In genomic region chr1:32337855-32338636, GRCh38 we compare ENCODE assay signal across 8 cellular contexts. TPM values are rescaled to one million over a fixed set of nuclear protein-coding genes. Genes with fewer than 3 reads are reported as not detected.
DNase-seq lines count a peak whose midpoint lies in the region; ATAC-seq, FAIRE-seq and TF ChIP-seq lines count a peak whose summit lies in the region.

No MANE protein-coding gene starts in this region.

- H3K79me1 ChIP-seq in H1 (ENCODE audit: low read depth, low read length) = peaks cover 2% of the 10 kb centered on the region; the same call in 1 of the 2 replicates

- H3K4me2 ChIP-seq in OCI-LY3 (ENCODE audit: low read length) (peak overlapping the region; percentile 94), H1 (ENCODE audit: insufficient read depth in 1 of 2, low read depth in 2 of 2, low read length in 2 of 2) (no peak overlapping the region)

- no peak overlapping the region; the same call in 1 of the 2 replicates for H3K18ac ChIP-seq in H1 (ENCODE audit: extremely low read depth, low read length)

- H3K36me3 ChIP-seq in OCI-LY3 (replicated peaks; ENCODE audit: low read depth, low read length) (no peaks in the 10 kb centered on the region), H1 (ENCODE audit: control insufficient read depth in 2 of 4, insufficient read depth in 4 of 4, low read length in 3 of 4) (peaks cover 4 to 19% (median 7%) of the 10 kb centered on the region in 4 experiments; a peak in 5 of 8 replicates)

- no peak overlapping the region for H4K5ac ChIP-seq in H1 (ENCODE audit: insufficient read length, low read depth, low read length)

- DNase-seq in H1 (ENCODE audit: low read depth in 1 of 2, low spot score in 2 of 2) (no peak), pons (ENCODE audit: low spot score) (peak; percentile 96), NCI-H128 (lab: John Stamatoyannopoulos, UW; ENCODE audit: unreplicated experiment) (no peak)
- no peak for DNase-seq in stimulated activated CD4-positive, alpha-beta T cell treated with anti-CD3 and anti-CD28 coated beads, Interleukin-12 subunit alpha, Interleukin-12 subunit beta, amount 100 ng/mL, for 4 hours

- H4K8ac ChIP-seq in H1 (ENCODE audit: extremely low read depth, insufficient read depth, low read length) = no peak overlapping the region

- H3K56ac ChIP-seq in H1 (replicated peaks; ENCODE audit: insufficient read length, low read depth, low read length) = no peak overlapping the region

- peak overlapping the region; percentile 37; the same call in 1 of the 2 replicates for H3K4me3 ChIP-seq in OCI-LY3 (ENCODE audit: low read length)
- H3K4me3 ChIP-seq in H1 (ENCODE audit: extremely low read depth in 1 of 4, insufficient read depth in 2 of 4, low read depth in 3 of 4, low read length in 4 of 4) = no peak overlapping the region

- TF ChIP-seq POLR2A in H1 (IDR thresholded peaks at IDR 0.05; ENCODE audit: control extremely low read depth in 1 of 2, low read depth in 2 of 2, low read length in 2 of 2) = no peak

- H3K23me2 ChIP-seq in H1 (ENCODE audit: low read depth, low read length) = peaks cover 10% of the 10 kb centered on the region; the same call in 1 of the 2 replicates

- no peak for FAIRE-seq in H1 (lab: Jason Lieb, UNC)

- H3K9ac ChIP-seq in OCI-LY3 (ENCODE audit: low read length) (no peak overlapping the region), H1 (replicated peaks in 1 of 4; ENCODE audit: extremely low read depth in 1 of 4, low read depth in 3 of 4, low read length in 3 of 4) (no peak overlapping the region)

- H3K27me3 ChIP-seq in OCI-LY3 (ENCODE audit: low read depth, low read length) = no peaks in the 10 kb centered on the region; the same call in 1 of the 2 replicates
- H3K27me3 ChIP-seq in H1 (replicated peaks in 1 of 4; ENCODE audit: control insufficient read depth in 3 of 4, extremely low read depth in 1 of 4, insufficient read depth in 3 of 4, low read length in 3 of 4) = peaks cover 0 to 7% (median 2%) of the 10 kb centered on the region in 4 experiments; a peak in 4 of 7 replicates

- 0 out of 2 replicates have a peak overlapping the region, but pooled peaks have one; percentile 16 for H2BK5ac ChIP-seq in H1 (ENCODE audit: low read depth, low read length)

- H2BK15ac ChIP-seq in H1 (ENCODE audit: low read length) = peak overlapping the region; percentile 55; the same call in 1 of the 2 replicates

- TF ChIP-seq EP300 in H1 (IDR thresholded peaks at IDR 0.05; ENCODE audit: borderline replicate concordance in 1 of 2, low read depth in 2 of 2, low read length in 2 of 2) = no peak

- H2AFZ ChIP-seq in OCI-LY3 (ENCODE audit: low read depth, low read length) (no peak overlapping the region), H1 (ENCODE audit: low read length) (no peak overlapping the region)

- peak overlapping the region; percentile 27 for H3K4ac ChIP-seq in H1 (replicated peaks; ENCODE audit: insufficient read length, low read depth, low read length)

- TF ChIP-seq CTCF in OCI-LY3 (IDR thresholded peaks at IDR 0.05; ENCODE audit: low read depth, low read length) = no peak
- TF ChIP-seq CTCF in H1 (IDR thresholded peaks at IDR 0.05; ENCODE audit: control extremely low read depth in 1 of 3, insufficient read depth in 1 of 3, low read depth in 1 of 3, low read length in 3 of 3) = no peak

- peaks cover 24% of the 10 kb centered on the region for H3K79me2 ChIP-seq in OCI-LY3 (ENCODE audit: low read length)
- peaks cover 4 to 21% of the 10 kb centered on the region in 2 experiments; a peak in 3 of 4 replicates for H3K79me2 ChIP-seq in H1 (ENCODE audit: control insufficient read depth in 1 of 2, insufficient read depth in 2 of 2, low read length in 2 of 2)

- no peak overlapping the region for H3K23ac ChIP-seq in H1 (ENCODE audit: insufficient read length)

- peaks cover 66% of the 10 kb centered on the region for H3K4me1 ChIP-seq in OCI-LY3 (ENCODE audit: low read length)
- peaks cover 0 to 28% (median 20%) of the 10 kb centered on the region in 4 experiments; a peak in 6 of 7 replicates for H3K4me1 ChIP-seq in H1 (replicated peaks in 1 of 4; ENCODE audit: control insufficient read depth in 3 of 4, insufficient read depth in 4 of 4, low read length in 3 of 4)

- H2AK5ac ChIP-seq in H1 (ENCODE audit: low read depth, low read length) = peak overlapping the region; percentile 3; the same call in 1 of the 2 replicates

- peak overlapping the region; percentile 55; the same call in 1 of the 2 replicates for H2BK12ac ChIP-seq in H1 (ENCODE audit: low read depth, low read length)

- POLR2A ChIA-PET in H1 (lab: Charles Lee; ENCODE audit: partially characterized antibody) = interaction anchor here (0.6 to 13.4 kb wide), 12 partner anchors 10 to 116 kb away, joined by 3 to 321 read pairs (median 12); partner anchors contain the start of genes BSDC1, EIF3I, FAM167B and FAM229A

- H2BK20ac ChIP-seq in H1 (ENCODE audit: low read length) = no peak overlapping the region

- H4K20me1 ChIP-seq in OCI-LY3 (ENCODE audit: insufficient read depth, low read length) = peaks cover 9% of the 10 kb centered on the region
- H4K20me1 ChIP-seq in H1 (replicated peaks in 1 of 2; ENCODE audit: control insufficient read depth in 1 of 2, insufficient read depth in 2 of 2, low read length in 2 of 2) = peaks cover 4 to 8% of the 10 kb centered on the region in 2 experiments

- ATAC-seq in GM18907 (IDR thresholded peaks at IDR 0.05; ENCODE audit: unreplicated experiment) (peak; percentile 26), HG03565 (IDR thresholded peaks at IDR 0.05; ENCODE audit: unreplicated experiment) (no peak), HG03135 (IDR thresholded peaks at IDR 0.05; ENCODE audit: unreplicated experiment) (no peak)

- H3K9me3 ChIP-seq in OCI-LY3 (ENCODE audit: insufficient read depth, low read length) = no peaks in the 10 kb centered on the region
- no peaks in the 10 kb centered on the region for H3K9me3 ChIP-seq in H1 (ENCODE audit: insufficient read depth in 2 of 2, low read depth in 1 of 2, low read length in 1 of 2)

- H3K14ac ChIP-seq in H1 (ENCODE audit: insufficient read length) = no peak overlapping the region

- WGBS in H1 (ENCODE audit: extremely low coverage in 1 of 2, insufficient coverage in 1 of 2, insufficient read length in 1 of 2, insufficient replicate concordance in 2 of 2, low coverage in 1 of 2, low lambda C conversion rate in 2 of 2, missing lambda C conversion rate in 1 of 2), 2 experiments = 82% methylated on average over 16 of the region's 16 CpGs; no CpG with 5 or more reads in 1 of the 2 experiments

- H3K27ac ChIP-seq in OCI-LY3 (ENCODE audit: low read length) (no peak overlapping the region), H1 (ENCODE audit: low read depth, low read length) (no peak overlapping the region)

- no peak overlapping the region for H4K91ac ChIP-seq in H1 (replicated peaks; ENCODE audit: insufficient read length, low read length)

- TF ChIP-seq RAD21 in H1 (IDR thresholded peaks at IDR 0.05 in 1 of 2, conservative IDR thresholded peaks at IDR 0.05 in 1 of 2; ENCODE audit: low read depth in 2 of 2, low read length in 2 of 2) = no peak

- CTCF ChIA-PET in H1 (lab: Charles Lee; ENCODE audit: partially characterized antibody) = interaction anchor here (0.6 to 1.7 kb wide), 8 partner anchors 8 to 336 kb away, joined by 3 to 5 read pairs (median 4); no protein-coding TSS in a partner anchor

- no peak overlapping the region for H2BK120ac ChIP-seq in H1 (replicated peaks; ENCODE audit: low read depth, low read length)

RNA-seq across cellular contexts. Expression of gene MARCKSL1, which starts 2.0 kb away (rescaled TPM):
- 536 and 557 TPM in 2 replicates for total RNA-seq in H1 (2021; fragmentation: NEBNext Ultra II Directional; extraction: Animal tissue kit (Norgen Biotek cat#: 25700))
- 558 and 618 TPM in 2 replicates for polyA plus RNA-seq in H1 (2011; rRNA removed)
- 499 TPM for polyA plus RNA-seq in H1 (2011; cell fraction: cytosol; rRNA removed)
- polyA plus RNA-seq in H1 (2011; cell fraction: nucleus; rRNA removed) = 234 TPM
- 381 to 528 TPM (median 488 TPM) in 4 replicates for polyA plus RNA-seq in H1 (2012, experiment 1 of 2)
- 579 TPM for polyA plus RNA-seq in H1 (2012, experiment 2 of 2)
- polyA plus RNA-seq in H1 (2013, experiment 1 of 2) = 490 TPM
- polyA plus RNA-seq in H1 (2013, experiment 2 of 2) = 500 TPM
- 278 and 338 TPM in 2 replicates for polyA minus RNA-seq in H1 (2011; rRNA and poly(A)+ RNA removed)
- polyA minus RNA-seq in H1 (2011; cell fraction: cytosol; rRNA and poly(A)+ RNA removed) = 161 TPM
- polyA minus RNA-seq in H1 (2011; cell fraction: nucleus; rRNA and poly(A)+ RNA removed) = 161 TPM

RNA-seq across cellular contexts. Expression of gene FAM229A, which starts 24.2 kb away (rescaled TPM):
- 4.1 and 4.2 TPM in 2 replicates for total RNA-seq in H1 (2021; fragmentation: NEBNext Ultra II Directional; extraction: Animal tissue kit (Norgen Biotek cat#: 25700))
- polyA plus RNA-seq in H1 (2011; rRNA removed) = 4.2 and 7.5 TPM in 2 replicates
- polyA plus RNA-seq in H1 (2011; cell fraction: cytosol; rRNA removed) = 6.3 TPM
- polyA plus RNA-seq in H1 (2011; cell fraction: nucleus; rRNA removed) = 19.5 TPM
- polyA plus RNA-seq in H1 (2012, experiment 1 of 2) = 3.5 to 5.0 TPM (median 4.1 TPM) in 4 replicates
- polyA plus RNA-seq in H1 (2012, experiment 2 of 2) = 4.7 TPM
- 3.7 TPM for polyA plus RNA-seq in H1 (2013, experiment 1 of 2)
- 2.8 TPM for polyA plus RNA-seq in H1 (2013, experiment 2 of 2)
- polyA minus RNA-seq in H1 (2011; rRNA and poly(A)+ RNA removed) = 1.7 and 2.6 TPM in 2 replicates
- 1.0 TPM for polyA minus RNA-seq in H1 (2011; cell fraction: cytosol; rRNA and poly(A)+ RNA removed)
- polyA minus RNA-seq in H1 (2011; cell fraction: nucleus; rRNA and poly(A)+ RNA removed) = 5.4 TPM

RNA-seq across cellular contexts. Expression of gene TSSK3, which starts 24.3 kb away (rescaled TPM):
- 1.2 and 1.5 TPM in 2 replicates for total RNA-seq in H1 (2021; fragmentation: NEBNext Ultra II Directional; extraction: Animal tissue kit (Norgen Biotek cat#: 25700))
- 1.2 and 1.9 TPM in 2 replicates for polyA plus RNA-seq in H1 (2011; rRNA removed)
- polyA plus RNA-seq in H1 (2011; cell fraction: cytosol; rRNA removed) = 1.1 TPM
- 2.3 TPM for polyA plus RNA-seq in H1 (2011; cell fraction: nucleus; rRNA removed)
- 1.1 to 2.7 TPM (median 2.0 TPM) in 4 replicates for polyA plus RNA-seq in H1 (2012, experiment 1 of 2)
- 0.75 TPM for polyA plus RNA-seq in H1 (2012, experiment 2 of 2)
- 0.97 TPM for polyA plus RNA-seq in H1 (2013, experiment 1 of 2)
- polyA plus RNA-seq in H1 (2013, experiment 2 of 2) = 1.8 TPM
- polyA minus RNA-seq in H1 (2011; rRNA and poly(A)+ RNA removed) = 0.76 and 1.2 TPM in 2 replicates
- polyA minus RNA-seq in H1 (2011; cell fraction: cytosol; rRNA and poly(A)+ RNA removed) = not detected
- 2.7 TPM for polyA minus RNA-seq in H1 (2011; cell fraction: nucleus; rRNA and poly(A)+ RNA removed)

RNA-seq across cellular contexts. Expression of gene HDAC1, which starts 46.2 kb away (rescaled TPM):
- total RNA-seq in H1 (2021; fragmentation: NEBNext Ultra II Directional; extraction: Animal tissue kit (Norgen Biotek cat#: 25700)) = 111 and 112 TPM in 2 replicates
- polyA plus RNA-seq in H1 (2011; rRNA removed) = 98.6 and 125 TPM in 2 replicates
- polyA plus RNA-seq in H1 (2011; cell fraction: cytosol; rRNA removed) = 167 TPM
- 117 TPM for polyA plus RNA-seq in H1 (2011; cell fraction: nucleus; rRNA removed)
- polyA plus RNA-seq in H1 (2012, experiment 1 of 2) = 163 to 210 TPM (median 188 TPM) in 4 replicates
- polyA plus RNA-seq in H1 (2012, experiment 2 of 2) = 40.2 TPM
- 75.4 TPM for polyA plus RNA-seq in H1 (2013, experiment 1 of 2)
- polyA plus RNA-seq in H1 (2013, experiment 2 of 2) = 69.8 TPM
- 167 and 243 TPM in 2 replicates for polyA minus RNA-seq in H1 (2011; rRNA and poly(A)+ RNA removed)
- polyA minus RNA-seq in H1 (2011; cell fraction: cytosol; rRNA and poly(A)+ RNA removed) = 62.5 TPM
- polyA minus RNA-seq in H1 (2011; cell fraction: nucleus; rRNA and poly(A)+ RNA removed) = 104 TPM

RNA-seq across cellular contexts. Expression of gene BSDC1, which starts 56.2 kb away (rescaled TPM):
- 40.7 and 42.9 TPM in 2 replicates for total RNA-seq in H1 (2021; fragmentation: NEBNext Ultra II Directional; extraction: Animal tissue kit (Norgen Biotek cat#: 25700))
- polyA plus RNA-seq in H1 (2011; rRNA removed) = 23.3 and 24.8 TPM in 2 replicates
- 33.0 TPM for polyA plus RNA-seq in H1 (2011; cell fraction: cytosol; rRNA removed)
- polyA plus RNA-seq in H1 (2011; cell fraction: nucleus; rRNA removed) = 50.6 TPM
- 31.2 to 34.6 TPM (median 32.6 TPM) in 4 replicates for polyA plus RNA-seq in H1 (2012, experiment 1 of 2)
- polyA plus RNA-seq in H1 (2012, experiment 2 of 2) = 27.9 TPM
- 29.6 TPM for polyA plus RNA-seq in H1 (2013, experiment 1 of 2)
- 27.2 TPM for polyA plus RNA-seq in H1 (2013, experiment 2 of 2)
- polyA minus RNA-seq in H1 (2011; rRNA and poly(A)+ RNA removed) = 33.0 and 33.3 TPM in 2 replicates
- 19.5 TPM for polyA minus RNA-seq in H1 (2011; cell fraction: cytosol; rRNA and poly(A)+ RNA removed)
- polyA minus RNA-seq in H1 (2011; cell fraction: nucleus; rRNA and poly(A)+ RNA removed) = 33.1 TPM
